ENCODE assay signal across 20 cellular contexts in genomic region chr22:19068784-19069271, GRCh38. TPM values are rescaled to one million over a fixed set of nuclear protein-coding genes. Genes with fewer than 3 reads are reported as not detected.
DNase-seq lines count a peak whose midpoint lies in the region; ATAC-seq, FAIRE-seq and TF ChIP-seq lines count a peak whose summit lies in the region.
"Had no signal": no experiment of that assay in that cellular context is flagged by ENCODE, and none has a peak within 500 bp of the region (broad histone marks: within the 10 kb centered on the region; RNA-seq: fewer than 3 reads in every experiment).

No MANE protein-coding gene starts in this region.

- FAIRE-seq in HepG2 (lab: Jason Lieb, UNC) = no peak
- FAIRE-seq: GM12878, HTR-8/SVneo had no signal

- BruUV-seq in HepG2 (replicated peaks; lab: Mats Ljungman, UMichigan) = no TSS peak

- no peaks in the 10 kb centered on the region for H3K4me1 ChIP-seq in HepG2 (ENCODE audit: insufficient read depth, low read length)
- peaks cover 0 to 29% (median 0%) of the 10 kb centered on the region in 6 donors for H3K4me1 ChIP-seq in spleen
- H3K4me1 ChIP-seq in smooth muscle cell (ENCODE audit: low read depth) = no peaks in the 10 kb centered on the region

- H4K20me1 ChIP-seq in HepG2 (ENCODE audit: insufficient read depth, low read length) = no peaks in the 10 kb centered on the region
- peaks cover 78% of the 10 kb centered on the region for H4K20me1 ChIP-seq in smooth muscle cell (ENCODE audit: low read depth)

- no peaks in the 10 kb centered on the region; a peak in 1 of 5 replicates for H3K27me3 ChIP-seq in HepG2 (ENCODE audit: control insufficient read depth in 1 of 2, insufficient read depth in 2 of 2, low read length in 2 of 2)
- H3K27me3 ChIP-seq in spleen (replicated peaks in 1 of 7) = no peaks in the 10 kb centered on the region
- no peaks in the 10 kb centered on the region for H3K27me3 ChIP-seq in smooth muscle cell (ENCODE audit: low read depth)

- in situ Hi-C loops in HepG2 (cut with HindIII; ENCODE audit: extremely low pct_ligation_motif_present, low pct_unique_long_range_greater_than_20kb) = no loop called here

- H3K27ac ChIP-seq in HepG2 (ENCODE audit: extremely low read length, insufficient read depth, low read length) (no peak overlapping the region), spleen (peak overlapping the region in 1 of 8 donors; percentile 36), smooth muscle cell (ENCODE audit: low read depth) (no peak overlapping the region)

- 93% methylated on average over 3 of the region's 5 CpGs for WGBS in HepG2 (ENCODE audit: low lambda C conversion rate)
- WGBS in spleen, 5 donors = 50 to 80% (median 68%) methylated on average over 5 of the region's 5 CpGs
- WGBS in smooth muscle cell (ENCODE audit: low lambda C conversion rate) = 99% methylated on average over 5 of the region's 5 CpGs

- no peaks in the 10 kb centered on the region for H3K9me3 Mint-ChIP-seq in WTC11
- H3K9me3 Mint-ChIP-seq: CD4-positive, alpha-beta T cell; GM23338 had no signal

- CTCF ChIA-PET in WTC11 (lab: Charles Lee) (no interaction called here), HepG2 (lab: Yijun Ruan, JAX; ENCODE audit: low intra/inter-chr PET ratio, low total read pairs) (no interaction called here)

- intact Hi-C loops in HepG2 (cut with micrococcal nuclease; ENCODE audit: unreplicated experiment) = no loop called here
- intact Hi-C loops in spleen (cut with DNase I; ENCODE audit: low total_unique reads) = no loop called here

- H3K36me3 ChIP-seq in HepG2 (replicated peaks in 1 of 2; ENCODE audit: control insufficient read depth in 1 of 2, insufficient read depth in 2 of 2, low read length in 2 of 2) (peaks cover 25 to 77% of the 10 kb centered on the region in 2 experiments), spleen (peaks cover 0 to 95% (median 72%) of the 10 kb centered on the region in 6 donors), smooth muscle cell (ENCODE audit: low read depth) (no peaks in the 10 kb centered on the region)

- H3K27me3 Mint-ChIP-seq in WTC11 (ENCODE audit: low read depth) = no peaks in the 10 kb centered on the region
- H3K27me3 Mint-ChIP-seq: CD4-positive, alpha-beta T cell had no signal

- no peak overlapping the region for H3K4me3 Mint-ChIP-seq in WTC11
- H3K4me3 Mint-ChIP-seq: CD4-positive, alpha-beta T cell; GM23338 had no signal

- peak overlapping the region; percentile 63; the same call in 1 of the 2 replicates for H3K27ac Mint-ChIP-seq in WTC11
- H3K27ac Mint-ChIP-seq: CD4-positive, alpha-beta T cell; GM23338 had no signal

- TF ChIP-seq EP300 in HepG2 (IDR thresholded peaks at IDR 0.05; ENCODE audit: low read depth in 2 of 2, low read length in 2 of 2) (no peak), HepG2 (CRISPR knock-in tag; IDR thresholded peaks at IDR 0.05; ENCODE audit: borderline replicate concordance) (no peak)

- H3K9me3 ChIP-seq in HepG2 (ENCODE audit: low read length) (no peaks in the 10 kb centered on the region), spleen (no peaks in the 10 kb centered on the region), smooth muscle cell (replicated peaks; ENCODE audit: low read depth) (no peaks in the 10 kb centered on the region)

- DNase-seq in GM20000 (ENCODE audit: low spot score) (peak; percentile 43), WTC11 (ENCODE audit: low spot score) (no peak), HepG2 (ENCODE audit: low spot score) (no peak), spleen (peak; percentile 53), smooth muscle cell (lab: John Stamatoyannopoulos, UW; ENCODE audit: unreplicated experiment) (no peak)
- DNase-seq: Calu3; CD4-positive, alpha-beta T cell; DMS79; KG1; NCI-H1092 treated with DMSO at 0.1 percent for 48 hours; NCI-H1694 treated with DMSO at 0.1 percent for 48 hours; NCI-H510A; NCI-H82; Right ventricle myocardium superior had no signal

- H3K79me2 ChIP-seq in HepG2 (ENCODE audit: insufficient read depth, low read length) (no peaks in the 10 kb centered on the region), smooth muscle cell (ENCODE audit: low read depth) (peaks cover 6% of the 10 kb centered on the region)

- H3K9ac ChIP-seq in HepG2 (ENCODE audit: insufficient read depth, low read depth, low read length) (no peak overlapping the region), smooth muscle cell (ENCODE audit: low read depth) (no peak overlapping the region)

- TF ChIP-seq POLR2A in HepG2 (IDR thresholded peaks at IDR 0.05; ENCODE audit: insufficient read depth in 1 of 2, low read depth in 2 of 2, low read length in 2 of 2) (no peak), spleen (IDR thresholded peaks at IDR 0.05) (no peak)

- POLR2A ChIA-PET in WTC11 (lab: Charles Lee) (no interaction called here), HepG2 (lab: Yijun Ruan, JAX) (no interaction called here)

- H2AFZ ChIP-seq in HepG2 (ENCODE audit: low read length) (no peak overlapping the region), smooth muscle cell (ENCODE audit: low read depth) (no peak overlapping the region)
- H2AFZ ChIP-seq: GM23338 had no signal

- H3K4me1 Mint-ChIP-seq in WTC11 = no peaks in the 10 kb centered on the region
- H3K4me1 Mint-ChIP-seq: GM23338 had no signal

- TF ChIP-seq CTCF in GM20000 (IDR thresholded peaks at IDR 0.05; ENCODE audit: extremely low read depth, missing control alignments) (no peak), WTC11 (IDR thresholded peaks at IDR 0.05) (no peak), HepG2 (CRISPR knock-in tag; IDR thresholded peaks at IDR 0.05) (no peak), spleen (IDR thresholded peaks at IDR 0.05 in 8 of 11, conservative IDR thresholded peaks at IDR 0.05 in 3 of 11) (no peak), smooth muscle cell (IDR thresholded peaks at IDR 0.05; ENCODE audit: borderline replicate concordance, insufficient read depth, poor library complexity, severe bottlenecking) (no peak)

- no peak for TF ChIP-seq RAD21 in HepG2 (CRISPR knock-in tag; IDR thresholded peaks at IDR 0.05)

- H3F3A ChIP-seq in smooth muscle cell (ENCODE audit: low read depth) = no peaks in the 10 kb centered on the region

- no peak overlapping the region for H3K4me2 ChIP-seq in HepG2 (ENCODE audit: low read depth, low read length)
- no peak overlapping the region for H3K4me2 ChIP-seq in smooth muscle cell
- H3K4me2 ChIP-seq: GM23338 had no signal

- H3K36me3 Mint-ChIP-seq in WTC11 = peaks cover 43% of the 10 kb centered on the region

- no peak overlapping the region for H3K4me3 ChIP-seq in HepG2 (replicated peaks in 1 of 3; ENCODE audit: insufficient read depth in 1 of 3, low read depth in 2 of 3, low read length in 3 of 3)
- no peak overlapping the region for H3K4me3 ChIP-seq in spleen
- H3K4me3 ChIP-seq in smooth muscle cell = no peak overlapping the region
- H3K4me3 ChIP-seq: GM12878, GM23338 had no signal

- ATAC-seq in WTC11 (no peak), HepG2 (no peak), GM18870 (IDR thresholded peaks at IDR 0.05; ENCODE audit: unreplicated experiment) (no peak), GM19467 (IDR thresholded peaks at IDR 0.05; ENCODE audit: unreplicated experiment) (no peak)
- ATAC-seq: GM12878, GM23338, Panc1 had no signal

TF ChIP-seq in WTC11, 78 proteins besides CTCF, POLR2A, EP300 and RAD21 (continues in another document):
- TF ChIP-seq EMX1 (CRISPR knock-in tag; IDR thresholded peaks at IDR 0.05) = no peak

TF ChIP-seq in HepG2, 621 proteins besides CTCF, POLR2A, EP300 and RAD21 (continues in another document):
- TF ChIP-seq SIN3B (IDR thresholded peaks at IDR 0.05; ENCODE audit: low read length) = no peak
- 0 out of 2 replicates have a peak, but pooled peaks have one; percentile 24 for TF ChIP-seq ESRRA (CRISPR knock-in tag; IDR thresholded peaks at IDR 0.05; ENCODE audit: low read depth)

RNA-seq across cellular contexts. Expression of gene DGCR2, which starts 53.4 kb away (rescaled TPM):
- 56.8 to 64.2 TPM (median 60.3 TPM) in 3 replicates for total RNA-seq in WTC11 (2021)
- total RNA-seq in HepG2 (2016; rRNA removed; fragmentation: Illumina TruSeq; extraction: Trizol) = 13.1 and 35.3 TPM in 2 replicates
- 3.2 and 3.3 TPM in 2 replicates for total RNA-seq in HepG2 (2016; cell fraction: cytosol; rRNA removed; fragmentation: Illumina TruSeq; extraction: Trizol; ENCODE audit: low read depth)
- 11.4 and 34.3 TPM in 2 replicates for total RNA-seq in HepG2 (2016; cell fraction: insoluble cytoplasmic fraction; rRNA removed; fragmentation: Illumina TruSeq; extraction: Trizol)
- 7.2 and 7.5 TPM in 2 replicates for total RNA-seq in HepG2 (2016; cell fraction: membrane; rRNA removed; fragmentation: Illumina TruSeq; extraction: Trizol)
- 34.8 and 37.6 TPM in 2 replicates for total RNA-seq in HepG2 (2016; cell fraction: nucleus; rRNA removed; fragmentation: Illumina TruSeq; extraction: Trizol)
- polyA plus RNA-seq in HepG2 (2011; rRNA removed) = 23.1 and 27.6 TPM in 2 replicates
- 25.5 and 27.7 TPM in 2 replicates for polyA plus RNA-seq in HepG2 (2011; cell fraction: cytosol; rRNA removed)
- polyA plus RNA-seq in HepG2 (2011; cell fraction: nucleus; rRNA removed) = 29.9 and 34.4 TPM in 2 replicates
- 25.6 and 27.4 TPM in 2 replicates for polyA plus RNA-seq in HepG2 (2012)
- polyA plus RNA-seq in HepG2 (2016; cell fraction: cytosol; fragmentation: Illumina TruSeq; extraction: Trizol; ENCODE audit: low read depth) = 1.5 TPM in 2 replicates
- 10.5 and 13.9 TPM in 2 replicates for polyA plus RNA-seq in HepG2 (2016; cell fraction: insoluble cytoplasmic fraction; fragmentation: Illumina TruSeq; extraction: Trizol; ENCODE audit: low read depth)
- polyA plus RNA-seq in HepG2 (2016; cell fraction: membrane; fragmentation: Illumina TruSeq; extraction: Trizol; ENCODE audit: low read depth) = 3.2 and 3.5 TPM in 2 replicates
- 46.9 and 47.1 TPM in 2 replicates for polyA plus RNA-seq in HepG2 (2016; cell fraction: nucleus; fragmentation: Illumina TruSeq; extraction: Trizol; ENCODE audit: insufficient read depth, low read depth)
- polyA minus RNA-seq in HepG2 (2011; rRNA and poly(A)+ RNA removed; ENCODE audit: low replicate concordance) = 21.9 and 57.1 TPM in 2 replicates
- polyA minus RNA-seq in HepG2 (2011; cell fraction: cytosol; rRNA and poly(A)+ RNA removed) = 20.8 and 23.5 TPM in 2 replicates
- 18.0 and 21.3 TPM in 2 replicates for polyA minus RNA-seq in HepG2 (2011; cell fraction: nucleus; rRNA and poly(A)+ RNA removed)
- 10 to 100 TPM; 40.4 to 60.7 (median 51.3) TPM for total RNA-seq in spleen
- polyA plus RNA-seq in spleen = 10 to 100 TPM in 2 of 3 donors, 1 to 10 TPM in 1; 9.5 to 26.0 (median 11.8) TPM
- total RNA-seq in smooth muscle cell = 29.0 and 46.7 TPM in 2 replicates
- polyA plus RNA-seq in smooth muscle cell = 53.2 and 54.7 TPM in 2 replicates

Comparison
In these comparisons a context has a peak if more than half of its experiments do, and no peak if none do; other contexts are left out.
1. DNase-seq: peak in GM20000 (single experiment) and spleen (single experiment); none in WTC11 (single experiment), HepG2 (single experiment) and smooth muscle cell (single experiment).